ENCODE assay signal across 15 cellular contexts in the genomic region with DNA sequence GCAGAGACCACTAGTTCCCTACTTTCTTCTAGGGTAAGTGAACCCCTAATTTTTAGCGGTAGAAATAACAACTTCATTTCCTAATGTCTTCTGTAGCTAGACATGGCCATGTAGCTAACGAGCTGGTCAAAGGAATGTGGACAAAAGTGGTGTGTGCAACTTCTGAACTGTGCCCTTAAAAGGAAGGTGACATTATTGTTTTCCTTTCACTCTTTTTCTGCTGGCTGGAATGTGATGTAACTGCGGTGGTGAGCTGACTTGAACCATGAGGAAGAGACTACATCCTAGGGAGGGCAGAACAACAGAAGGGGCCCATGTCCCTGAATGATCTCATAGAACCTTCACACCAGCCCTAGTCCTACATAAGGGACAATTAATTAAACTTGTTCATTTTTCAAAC. TPM values are rescaled to one million over a fixed set of nuclear protein-coding genes. Genes with fewer than 3 reads are reported as not detected.
DNase-seq lines count a peak whose midpoint lies in the region; ATAC-seq, FAIRE-seq and TF ChIP-seq lines count a peak whose summit lies in the region.
"Had no signal": no experiment of that assay in that cellular context is flagged by ENCODE, and none has a peak within 500 bp of the region (broad histone marks: within the 10 kb centered on the region; RNA-seq: fewer than 3 reads in every experiment).

No MANE protein-coding gene starts in this region.

- POLR2A ChIA-PET in T-cell (lab: Charles Lee) = interaction anchor here in 1 of 2 donors (1.0 kb wide), 1 partner anchor 650 kb away, joined by 3 read pairs; no protein-coding TSS in a partner anchor

- peaks cover 5% of the 10 kb centered on the region for H3K36me3 Mint-ChIP-seq in T-cell

- H3K4me1 Mint-ChIP-seq in T-cell = peaks cover 32 to 38% (median 33%) of the 10 kb centered on the region in 3 donors

- H3K9me3 Mint-ChIP-seq in T-cell = no peaks in the 10 kb centered on the region
- H3K9me3 Mint-ChIP-seq: CD8-positive, alpha-beta T cell had no signal

- ATAC-seq in T-cell (replicated peaks in 1 of 4) (no peak), HG03175 (IDR thresholded peaks at IDR 0.05; ENCODE audit: unreplicated experiment) (no peak), HG03521 (IDR thresholded peaks at IDR 0.05; ENCODE audit: unreplicated experiment) (no peak)
- ATAC-seq: activated CD4-positive, CD25-positive, alpha-beta regulatory T cell treated with anti-CD3 and anti-CD28 coated beads, Interleukin-2, amount 50 U/mL, for 24 hours; CD8-positive, alpha-beta T cell had no signal

- H3K36me3 ChIP-seq in liver (ENCODE audit: control insufficient read depth in 4 of 4, insufficient read depth in 3 of 4, low read depth in 1 of 4, low read length in 3 of 4) = no peaks in the 10 kb centered on the region
- H3K36me3 ChIP-seq: adrenal gland had no signal

- H3K27ac ChIP-seq in liver (ENCODE audit: low read depth in 1 of 2, low read length in 2 of 2) = no peak overlapping the region

- H3K27me3 ChIP-seq in liver (ENCODE audit: control insufficient read depth in 4 of 4, insufficient read depth in 4 of 4, low read length in 3 of 4) = no peaks in the 10 kb centered on the region
- H3K27me3 ChIP-seq: adrenal gland had no signal

- no peak for TF ChIP-seq CTCF in liver (IDR thresholded peaks at IDR 0.05; ENCODE audit: low read depth, low read length, missing input control)

- H3K4me3 ChIP-seq in liver (ENCODE audit: low read depth in 1 of 3, low read length in 3 of 3) = no peak overlapping the region
- H3K4me3 ChIP-seq: adrenal gland had no signal

- in situ Hi-C loops in Caki2 (cut with HindIII; ENCODE audit: low pct_unique_long_range_greater_than_20kb, low sequenced_read_pairs) = no loop called here

- peak overlapping the region in 1 of 2 donors; percentile 51 for H3K27ac Mint-ChIP-seq in T-cell

- DNase-seq in AML-193 (lab: John Stamatoyannopoulos, UW) = peak; percentile 37 to 48
- peak; percentile 5 for DNase-seq in Caki2 (ENCODE audit: low read depth)
- no peak for DNase-seq in T-cell
- no peak for DNase-seq in T1000 (lab: John Stamatoyannopoulos, UW)
- no peak for DNase-seq in RCC 7860 (ENCODE audit: low spot score)
- DNase-seq: adrenal gland; CD8-positive, alpha-beta T cell; NCI-H1105; NCI-H524; nucleus accumbens; Right ventricle myocardium superior had no signal

- WGBS in liver = 36% methylated on average over 3 of the region's 3 CpGs

- peaks cover 3 to 7% of the 10 kb centered on the region in 2 donors for H3K27me3 Mint-ChIP-seq in T-cell

- no peak for TF ChIP-seq RAD21 in liver (IDR thresholded peaks at IDR 0.05)

- H3K4me1 ChIP-seq in liver (ENCODE audit: control insufficient read depth in 4 of 4, insufficient read depth in 4 of 4, low read length in 3 of 4) = peaks cover 0 to 20% (median 9%) of the 10 kb centered on the region in 4 donors

- FAIRE-seq in RCC 7860 (lab: Jason Lieb, UNC) = no peak

- no peaks in the 10 kb centered on the region for H3K9me3 ChIP-seq in liver (ENCODE audit: control insufficient read depth in 4 of 4, low read length in 3 of 4)
- H3K9me3 ChIP-seq: adrenal gland had no signal

- peak overlapping the region; percentile 50 to 98 (median 59) for H3K4me3 Mint-ChIP-seq in T-cell

- no peak overlapping the region for H3K9ac ChIP-seq in liver (ENCODE audit: low read depth in 1 of 2, low read length in 2 of 2)

- CTCF ChIA-PET in T-cell (lab: Charles Lee) = interaction anchor here in 1 of 2 donors (0.6 to 0.7 kb wide), 2 partner anchors 8 to 71 kb away, joined by 3 read pairs; no protein-coding TSS in a partner anchor

TF ChIP-seq in liver, 16 proteins besides CTCF, POLR2A, EP300 and RAD21:
- TF ChIP-seq, protein P1, sequence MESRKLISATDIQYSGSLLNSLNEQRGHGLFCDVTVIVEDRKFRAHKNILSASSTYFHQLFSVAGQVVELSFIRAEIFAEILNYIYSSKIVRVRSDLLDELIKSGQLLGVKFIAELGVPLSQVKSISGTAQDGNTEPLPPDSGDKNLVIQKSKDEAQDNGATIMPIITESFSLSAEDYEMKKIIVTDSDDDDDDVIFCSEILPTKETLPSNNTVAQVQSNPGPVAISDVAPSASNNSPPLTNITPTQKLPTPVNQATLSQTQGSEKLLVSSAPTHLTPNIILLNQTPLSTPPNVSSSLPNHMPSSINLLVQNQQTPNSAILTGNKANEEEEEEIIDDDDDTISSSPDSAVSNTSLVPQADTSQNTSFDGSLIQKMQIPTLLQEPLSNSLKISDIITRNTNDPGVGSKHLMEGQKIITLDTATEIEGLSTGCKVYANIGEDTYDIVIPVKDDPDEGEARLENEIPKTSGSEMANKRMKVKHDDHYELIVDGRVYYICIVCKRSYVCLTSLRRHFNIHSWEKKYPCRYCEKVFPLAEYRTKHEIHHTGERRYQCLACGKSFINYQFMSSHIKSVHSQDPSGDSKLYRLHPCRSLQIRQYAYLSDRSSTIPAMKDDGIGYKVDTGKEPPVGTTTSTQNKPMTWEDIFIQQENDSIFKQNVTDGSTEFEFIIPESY (IDR thresholded peaks at IDR 0.05) = no peak
- TF ChIP-seq HNF4A (conservative IDR thresholded peaks at IDR 0.05) = peak; percentile 14 to 25

RNA-seq across cellular contexts. Expression of a gene that starts 1.3 kb away (rescaled TPM):
- 32.4 and 41.4 TPM in 2 replicates for total RNA-seq in Caki2 (2014; rRNA removed; shearing (Covaris generic); ENCODE audit: low replicate concordance)
- 10 to 100 TPM; 41.8 to 56.3 (median 47.8) TPM for total RNA-seq in T-cell
- 10 to 100 TPM; 39.2 to 57.0 TPM for total RNA-seq in liver
- 10 to 100 TPM; 25.5 to 29.3 TPM for polyA plus RNA-seq in liver

Comparison
In these comparisons a context has a peak if more than half of its experiments do, and no peak if none do; other contexts are left out.
1. DNase-seq: peak in AML-193 (2 of 2) and Caki2 (single experiment); none in T-cell (0 of 34), T1000 (single experiment) and RCC 7860 (single experiment).